8 cellular contexts compared by ENCODE assay signal in the genomic region with DNA sequence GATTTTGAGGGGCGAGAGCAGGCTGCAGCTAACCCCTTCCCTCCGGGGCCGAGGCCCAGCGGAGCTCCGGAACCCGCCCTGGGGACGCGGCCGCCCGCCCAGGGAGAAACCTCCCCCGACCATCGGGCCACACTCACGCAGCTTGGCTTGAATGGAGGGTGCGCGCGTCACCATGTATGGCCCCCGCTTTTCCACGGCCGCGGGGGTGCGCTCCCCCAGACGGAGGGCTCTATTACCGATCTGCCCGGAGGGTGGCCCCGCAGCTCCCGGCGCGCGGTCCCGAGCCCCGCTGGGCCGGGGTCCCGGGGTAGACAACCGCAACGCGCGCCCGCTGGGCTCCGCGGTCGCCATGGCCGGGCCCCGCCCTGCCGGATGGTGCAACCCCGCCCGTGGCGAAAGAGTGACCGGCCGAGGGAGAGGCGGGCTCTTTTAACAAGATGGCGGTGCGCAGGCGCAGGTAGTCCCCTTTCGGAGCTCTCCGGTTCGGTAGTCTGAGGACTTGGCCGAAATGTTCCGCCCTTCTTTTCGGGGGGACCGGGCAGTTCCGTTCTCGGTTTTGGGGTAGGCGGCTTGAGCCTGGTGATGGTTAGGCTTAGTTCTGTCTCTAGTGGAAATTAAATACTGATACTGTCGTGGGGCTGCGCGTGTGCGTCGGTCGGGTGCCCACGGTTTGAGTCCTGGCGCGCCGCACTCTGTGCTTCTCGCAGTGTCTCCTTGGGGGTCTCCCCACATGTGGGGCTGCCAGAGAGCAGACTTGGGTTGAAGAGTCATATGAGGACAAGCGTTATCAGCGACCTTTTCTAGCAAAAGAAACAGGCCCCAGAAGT. TPM values are rescaled to one million over a fixed set of nuclear protein-coding genes. Genes with fewer than 3 reads are reported as not detected.
DNase-seq lines count a peak whose midpoint lies in the region; ATAC-seq and TF ChIP-seq lines count a peak whose summit lies in the region.

A gene with protein sequence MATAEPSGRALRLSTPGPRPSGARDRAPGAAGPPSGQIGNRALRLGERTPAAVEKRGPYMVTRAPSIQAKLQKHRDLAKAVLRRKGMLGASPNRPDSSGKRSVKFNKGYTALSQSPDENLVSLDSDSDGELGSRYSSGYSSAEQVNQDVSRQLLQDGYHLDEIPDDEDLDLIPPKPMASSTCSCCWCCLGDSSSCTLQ (minus strand): TSS at position 402 of the 827 bp plus-strand sequence. CDS start 51 bp downstream, at position 351.

- peaks cover 16% of the 10 kb centered on the region for H3K4me1 Mint-ChIP-seq in GM23338
- H3K4me1 Mint-ChIP-seq in neural progenitor cell = peaks cover 23% of the 10 kb centered on the region

- H3K36me3 Mint-ChIP-seq in GM23338 (ENCODE audit: low read depth) (peaks cover 66% of the 10 kb centered on the region), neural progenitor cell (peaks cover 40% of the 10 kb centered on the region)

- H3K4me3 ChIP-seq in GM23338 (peak within 1 kb of the TSS; percentile 99), SJSA1 (peak within 1 kb of the TSS; percentile 79), neural progenitor cell (peak within 1 kb of the TSS; percentile 98)

- peaks cover 6% of the 10 kb centered on the region for H3K27me3 Mint-ChIP-seq in GM23338 (ENCODE audit: insufficient read depth, low read depth, poor library complexity)
- H3K27me3 Mint-ChIP-seq in neural progenitor cell (ENCODE audit: insufficient read depth, low read depth) = no peaks in the 10 kb centered on the region

- H3K9me3 Mint-ChIP-seq in GM23338 (peaks cover 6% of the 10 kb centered on the region; the same call in 2 of the 3 replicates), neural progenitor cell (no peaks in the 10 kb centered on the region)

- H3K4me2 ChIP-seq in GM23338 (peak within 1 kb of the TSS; percentile 94), neural progenitor cell (peak within 1 kb of the TSS; percentile 90)

- H3K79me2 ChIP-seq in GM23338 (replicated peaks; ENCODE audit: insufficient read depth) = peaks cover 13% of the 10 kb centered on the region
- peaks cover 20% of the 10 kb centered on the region for H3K79me2 ChIP-seq in neural progenitor cell (ENCODE audit: low read depth)

- H3K27me3 ChIP-seq in GM23338 (ENCODE audit: insufficient read depth) (no peaks in the 10 kb centered on the region), SJSA1 (replicated peaks) (no peaks in the 10 kb centered on the region), foreskin keratinocyte (no peaks in the 10 kb centered on the region), neural progenitor cell (no peaks in the 10 kb centered on the region)

- DNase-seq in EH (ENCODE audit: low read depth) = peak; percentile 91
- DNase-seq in GM23338 (ENCODE audit: low spot score) = peak; percentile 97
- DNase-seq in M059J (ENCODE audit: low read depth) = peak; percentile 85
- peak; percentile 84 to 89 for DNase-seq in SJSA1 (ENCODE audit: low read depth in 1 of 2, low spot score in 2 of 2)
- peak; percentile 26 to 58 (median 42) for DNase-seq in activated naive CD4-positive, alpha-beta T cell (lab: John Stamatoyannopoulos, UW)
- DNase-seq in foreskin keratinocyte = peak in 1 of 2 donors; percentile 56
- peak; percentile 97 for DNase-seq in neural progenitor cell (ENCODE audit: low spot score)
- peak; percentile 83 for DNase-seq in stromal cell of bone marrow (ENCODE audit: low read depth)

- H3K27ac Mint-ChIP-seq in GM23338 (peak within 1 kb of the TSS; percentile 97), neural progenitor cell (peak within 1 kb of the TSS; percentile 93)

- H3K4me3 Mint-ChIP-seq in GM23338 (peak within 1 kb of the TSS; percentile 97), neural progenitor cell (peak within 1 kb of the TSS; percentile 95)

- H4K20me1 ChIP-seq in GM23338 (replicated peaks; ENCODE audit: insufficient read depth) (peaks cover 4% of the 10 kb centered on the region; the same call in 1 of the 2 replicates), neural progenitor cell (ENCODE audit: low read depth) (no peaks in the 10 kb centered on the region)

- peak within 1 kb of the TSS; percentile 73 for H3K9ac ChIP-seq in neural progenitor cell

- peak; percentile 90 for ATAC-seq in GM23338
- peak; percentile 78 for ATAC-seq in foreskin keratinocyte

- H3F3A ChIP-seq in GM23338 (replicated peaks; ENCODE audit: low read depth) (peaks cover 7% of the 10 kb centered on the region; the same call in 1 of the 2 replicates), neural progenitor cell (ENCODE audit: low read depth) (peaks cover 43% of the 10 kb centered on the region)

- H3K27ac ChIP-seq in GM23338 (ENCODE audit: low read depth) = peak within 1 kb of the TSS; percentile 79
- peak within 1 kb of the TSS; percentile 37 for H3K27ac ChIP-seq in SJSA1
- H3K27ac ChIP-seq in foreskin keratinocyte = peak within 1 kb of the TSS; percentile 83
- peak within 1 kb of the TSS; percentile 81 for H3K27ac ChIP-seq in neural progenitor cell

- no peaks in the 10 kb centered on the region for H3K9me2 ChIP-seq in GM23338 (ENCODE audit: insufficient read depth)

- TF ChIP-seq CTCF in GM23338 (conservative IDR thresholded peaks at IDR 0.05; ENCODE audit: low read depth in 2 of 2) (no peak), foreskin keratinocyte (conservative IDR thresholded peaks at IDR 0.05) (no peak), neural progenitor cell (IDR thresholded peaks at IDR 0.05) (no peak)

- peaks cover 11% of the 10 kb centered on the region; the same call in 1 of the 2 replicates for H3K36me3 ChIP-seq in GM23338 (ENCODE audit: insufficient read depth)
- peaks cover 34% of the 10 kb centered on the region for H3K36me3 ChIP-seq in SJSA1
- no peaks in the 10 kb centered on the region for H3K36me3 ChIP-seq in neural progenitor cell

- H2AFZ ChIP-seq in GM23338 (peak within 1 kb of the TSS; percentile 100), neural progenitor cell (replicated peaks) (peak within 1 kb of the TSS; percentile 97)

- H3K9me3 ChIP-seq in SJSA1 (replicated peaks) (no peaks in the 10 kb centered on the region), neural progenitor cell (ENCODE audit: low read depth) (no peaks in the 10 kb centered on the region)

- H3K4me1 ChIP-seq in GM23338 (ENCODE audit: insufficient read depth) = peaks cover 6% of the 10 kb centered on the region
- H3K4me1 ChIP-seq in SJSA1 (replicated peaks) = peaks cover 14% of the 10 kb centered on the region
- H3K4me1 ChIP-seq in foreskin keratinocyte = no peaks in the 10 kb centered on the region
- peaks cover 9% of the 10 kb centered on the region for H3K4me1 ChIP-seq in neural progenitor cell

TF ChIP-seq in GM23338, 12 proteins besides CTCF, POLR2A, EP300 and RAD21:
- TF ChIP-seq, protein P1, sequence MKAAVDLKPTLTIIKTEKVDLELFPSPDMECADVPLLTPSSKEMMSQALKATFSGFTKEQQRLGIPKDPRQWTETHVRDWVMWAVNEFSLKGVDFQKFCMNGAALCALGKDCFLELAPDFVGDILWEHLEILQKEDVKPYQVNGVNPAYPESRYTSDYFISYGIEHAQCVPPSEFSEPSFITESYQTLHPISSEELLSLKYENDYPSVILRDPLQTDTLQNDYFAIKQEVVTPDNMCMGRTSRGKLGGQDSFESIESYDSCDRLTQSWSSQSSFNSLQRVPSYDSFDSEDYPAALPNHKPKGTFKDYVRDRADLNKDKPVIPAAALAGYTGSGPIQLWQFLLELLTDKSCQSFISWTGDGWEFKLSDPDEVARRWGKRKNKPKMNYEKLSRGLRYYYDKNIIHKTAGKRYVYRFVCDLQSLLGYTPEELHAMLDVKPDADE (IDR thresholded peaks at IDR 0.05) = no peak
- TF ChIP-seq POLR2AphosphoS5 (IDR thresholded peaks at IDR 0.05; ENCODE audit: low read depth) = peak; percentile 87
TF ChIP-seq in GM23338: peak in this region for 1.

RNA-seq across cellular contexts. Expression of the gene that starts here (rescaled TPM):
- 53.1 and 61.4 TPM in 2 replicates for total RNA-seq in GM23338 (2014; rRNA removed; shearing (Covaris generic))
- 28.2 and 28.8 TPM in 2 replicates for polyA plus RNA-seq in GM23338 (2016; fragmentation: Nextera tagmentation; extraction: Ambion mirVana)
- 21.3 and 27.5 TPM in 2 replicates for total RNA-seq in M059J (2014; rRNA removed; shearing (Covaris generic))
- 22.8 and 23.2 TPM in 2 replicates for total RNA-seq in SJSA1 (2014; rRNA removed; shearing (Covaris generic))
- 31.2 and 43.3 TPM in 2 replicates for total RNA-seq in foreskin keratinocyte
- polyA plus RNA-seq in foreskin keratinocyte = 22.5 and 22.6 TPM in 2 replicates
- 120 and 124 TPM in 2 replicates for total RNA-seq in neural progenitor cell (ENCODE audit: low replicate concordance)
